In genomic region chr4:107734120-107734519, GRCh38 we compare ENCODE assay signal across 9 cellular contexts. TPM values are rescaled to one million over a fixed set of nuclear protein-coding genes. Genes with fewer than 3 reads are reported as not detected.
DNase-seq lines count a peak whose midpoint lies in the region; ATAC-seq and TF ChIP-seq lines count a peak whose summit lies in the region.
"Had no signal": no experiment of that assay in that cellular context is flagged by ENCODE, and none has a peak within 500 bp of the region (broad histone marks: within the 10 kb centered on the region; RNA-seq: fewer than 3 reads in every experiment).

No MANE protein-coding gene starts in this region.

- H3K4me1 ChIP-seq in prostate gland (replicated peaks): no peaks in the 10 kb centered on the region

- TF ChIP-seq POLR2A in prostate gland (IDR thresholded peaks at IDR 0.05): no peak

- H3K36me3 ChIP-seq in prostate gland: no peaks in the 10 kb centered on the region

- WGBS in prostate gland: 73% methylated on average over 3 of the region's 3 CpGs

- peak; percentile 11 to 35 for DNase-seq in AML-193 (lab: John Stamatoyannopoulos, UW)
- DNase-seq in NCI-H2227 treated with DMSO at 0.1 percent for 48 hours (lab: John Stamatoyannopoulos, UW): peak; percentile 9
- DNase-seq in fibroblast of the aortic adventitia (ENCODE audit: low read depth): no peak
- no peak for DNase-seq in H4 (ENCODE audit: low spot score)
- no peak for DNase-seq in prostate gland (ENCODE audit: low spot score)
- DNase-seq in stimulated activated naive CD4-positive, alpha-beta T cell treated with Interleukin-2 at 50 U/mL for 16 hours (lab: John Stamatoyannopoulos, UW): no peak
- DNase-seq: kidney glomerular epithelial cell had no signal

- H3K9me3 ChIP-seq in prostate gland: no peaks in the 10 kb centered on the region

- H3K4me3 ChIP-seq in fibroblast of the aortic adventitia (ENCODE audit: low read depth, low read length) (no peak overlapping the region), prostate gland (no peak overlapping the region)

- intact Hi-C loops in prostate gland (cut with DNase I): no loop called here

- ATAC-seq in GM18868 (IDR thresholded peaks at IDR 0.05; ENCODE audit: unreplicated experiment) (peak; percentile 31), HG03571 (IDR thresholded peaks at IDR 0.05; ENCODE audit: unreplicated experiment) (no peak)

- no peaks in the 10 kb centered on the region for H3K27me3 ChIP-seq in prostate gland (replicated peaks; ENCODE audit: insufficient read depth)

- H3K27ac ChIP-seq in prostate gland: no peak overlapping the region

- TF ChIP-seq CTCF in fibroblast of the aortic adventitia (IDR thresholded peaks at IDR 0.05; ENCODE audit: insufficient read depth, low read length) (peak; percentile 42), prostate gland (IDR thresholded peaks at IDR 0.05) (no peak)

RNA-seq across cellular contexts. Expression of gene PAPSS1, which starts 14.1 kb away (rescaled TPM):
- 62.0 and 174 TPM in 2 replicates for total RNA-seq in fibroblast of the aortic adventitia (ENCODE audit: low replicate concordance)
- 34.3 and 46.9 TPM in 2 replicates for total RNA-seq in H4 (2014; rRNA removed; shearing (Covaris generic))
- 10 to 100 TPM; 38.3 to 74.6 TPM for total RNA-seq in prostate gland

Comparison
In these comparisons a context has a peak if more than half of its experiments do, and no peak if none do; other contexts are left out.
1. DNase-seq: peak in AML-193 (2 of 2) and NCI-H2227 treated with DMSO at 0.1 percent for 48 hours (single experiment); none in fibroblast of the aortic adventitia (single experiment), H4 (single experiment), prostate gland (single experiment) and stimulated activated naive CD4-positive, alpha-beta T cell treated with Interleukin-2 at 50 U/mL for 16 hours (single experiment).